ENCODE assay signal across 15 cellular contexts in the genomic region with DNA sequence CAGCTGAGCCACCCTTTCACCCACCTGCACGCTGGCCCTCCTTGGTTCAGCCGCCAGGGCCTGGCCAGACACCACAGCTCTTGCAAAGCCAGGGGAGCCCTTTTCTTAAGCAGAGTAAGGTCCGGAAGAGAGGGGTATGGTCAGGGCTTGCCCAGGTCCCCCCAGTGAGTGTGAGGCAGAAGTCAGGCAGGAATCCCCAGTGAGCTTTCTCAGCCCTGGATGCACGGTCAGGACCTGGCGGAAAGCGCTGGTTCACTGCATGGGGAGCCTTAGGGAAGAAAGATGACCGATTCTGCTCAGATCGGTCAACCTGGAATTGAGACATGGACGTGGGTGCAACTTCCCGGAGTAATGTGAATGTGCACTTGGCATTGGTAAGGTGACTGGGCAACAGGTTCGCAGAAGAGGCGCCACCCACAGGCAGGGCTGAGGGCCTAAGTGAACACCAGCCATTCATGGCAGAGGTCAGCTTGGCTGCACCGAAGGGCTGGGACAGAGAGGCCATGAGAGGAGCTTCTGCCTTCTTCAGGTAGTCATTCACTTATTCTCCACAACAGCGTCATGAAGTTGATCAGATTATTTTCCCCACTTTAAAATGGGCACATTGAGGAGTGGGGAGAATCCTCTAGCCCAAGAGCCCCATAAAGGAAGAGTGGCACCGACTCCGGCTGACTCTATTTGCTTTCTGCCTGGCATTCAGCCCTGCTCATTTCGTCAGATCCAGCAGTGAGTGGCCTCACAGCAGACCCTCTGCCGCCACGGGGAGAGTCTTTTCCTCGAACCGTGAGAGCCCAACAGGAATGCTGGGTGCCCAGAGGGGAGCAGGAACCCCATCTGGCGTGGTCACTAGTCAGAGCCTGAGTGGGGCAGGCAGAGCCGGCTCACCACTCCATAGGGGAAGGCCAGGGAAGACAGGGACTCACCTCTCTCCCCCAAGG. TPM values are rescaled to one million over a fixed set of nuclear protein-coding genes. Genes with fewer than 3 reads are reported as not detected.
DNase-seq lines count a peak whose midpoint lies in the region; ATAC-seq and FAIRE-seq lines count a peak whose summit lies in the region.
"Had no signal": no experiment of that assay in that cellular context is flagged by ENCODE, and none has a peak within 500 bp of the region (broad histone marks: within the 10 kb centered on the region; RNA-seq: fewer than 3 reads in every experiment).

No MANE protein-coding gene starts in this region.

- intact Hi-C loops in posterior vena cava (cut with DNase I): loop anchor here in 1 of 2 donors (10.0 kb wide), 1 partner anchor 614 kb away; no protein-coding TSS in a partner anchor

- peak; percentile 17 for ATAC-seq in GM19467 (IDR thresholded peaks at IDR 0.05; ENCODE audit: unreplicated experiment)
- peak; percentile 3 for ATAC-seq in HG03139 (IDR thresholded peaks at IDR 0.05; ENCODE audit: unreplicated experiment)
- no peak for ATAC-seq in HG03354 (IDR thresholded peaks at IDR 0.05; ENCODE audit: poor library complexity, severe bottlenecking, unreplicated experiment)
- ATAC-seq: activated naive CD8-positive, alpha-beta T cell treated with anti-CD3 and anti-CD28 coated beads, Interleukin-2, amount 50 U/mL, for 24 hours; CD8-positive, alpha-beta T cell; psoas muscle had no signal

- DNase-seq in hepatic stellate cell (ENCODE audit: low spot score) (peak; percentile 0), posterior vena cava (ENCODE audit: low spot score) (peak; percentile 71), epidermal melanocyte (ENCODE audit: insufficient read length, low spot score) (no peak), GM19239 (ENCODE audit: insufficient read length, low spot score) (no peak), MV-4-11 (lab: John Stamatoyannopoulos, UW) (no peak)
- DNase-seq: activated naive CD8-positive, alpha-beta T cell treated with anti-CD3 and anti-CD28 coated beads, Interleukin-2, amount 50 U/mL, for 24 hours; CD8-positive, alpha-beta T cell; foreskin fibroblast; psoas muscle; stimulated activated CD4-positive, alpha-beta T cell treated with anti-CD3 and anti-CD28 coated beads, Interleukin-4, amount 100 ng/mL, for 4 hours had no signal

- FAIRE-seq in GM19239 (lab: Jason Lieb, UNC): no peak

RNA-seq across cellular contexts. Expression of a gene that starts 35.8 kb away (rescaled TPM):
- total RNA-seq in posterior vena cava: not detected
- total RNA-seq: CD8-positive, alpha-beta T cell; lung microvascular endothelial cell; NCI-H460 had no signal

RNA-seq across cellular contexts. Expression of a gene that starts 55.7 kb away (rescaled TPM):
- total RNA-seq in posterior vena cava: 1 to 10 TPM; 3.2 to 3.4 TPM
- total RNA-seq: CD8-positive, alpha-beta T cell; lung microvascular endothelial cell; NCI-H460 had no signal

RNA-seq across cellular contexts. Expression of a gene that starts 56.9 kb away (rescaled TPM):
- 1 to 10 TPM; 2.9 to 8.0 TPM for total RNA-seq in posterior vena cava
- total RNA-seq: CD8-positive, alpha-beta T cell had no signal

Comparison
In these comparisons a context has a peak if more than half of its experiments do, and no peak if none do; other contexts are left out.
1. DNase-seq: peak in hepatic stellate cell (single experiment) and posterior vena cava (single experiment); none in epidermal melanocyte (single experiment), GM19239 (single experiment) and MV-4-11 (single experiment).